12 cellular contexts compared by ENCODE assay signal in the genomic region with DNA sequence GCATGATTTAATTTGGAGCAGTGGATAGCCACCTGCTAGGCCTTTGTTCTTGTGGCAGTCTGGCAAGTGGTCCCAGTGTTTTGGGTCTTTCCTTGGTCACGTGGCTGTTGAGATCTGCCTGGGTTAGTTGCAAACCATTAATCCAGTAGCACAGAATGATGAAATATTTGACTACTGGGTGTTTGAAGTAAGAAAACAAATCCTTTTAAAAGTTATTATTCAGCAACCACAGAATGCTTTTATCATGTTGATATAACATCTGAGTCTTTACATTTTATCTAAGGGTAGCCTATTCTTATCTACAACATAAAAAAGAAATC.
DNase-seq lines count a peak whose midpoint lies in the region; ATAC-seq and TF ChIP-seq lines count a peak whose summit lies in the region.
"Had no signal": no experiment of that assay in that cellular context is flagged by ENCODE, and none has a peak within 500 bp of the region (broad histone marks: within the 10 kb centered on the region; RNA-seq: fewer than 3 reads in every experiment).

No MANE protein-coding gene starts in this region.

- no peak overlapping the region for H3K4me3 Mint-ChIP-seq in activated naive CD8-positive, alpha-beta T cell
- no peak overlapping the region for H3K4me3 Mint-ChIP-seq in activated naive CD8-positive, alpha-beta T cell treated with anti-CD3 and anti-CD28 coated beads for 36 hours
- H3K4me3 Mint-ChIP-seq in type B pancreatic cell = no peak overlapping the region
- H3K4me3 Mint-ChIP-seq: effector memory CD8-positive, alpha-beta T cell had no signal

- H3K4me1 Mint-ChIP-seq in activated naive CD8-positive, alpha-beta T cell (ENCODE audit: low read depth) = peaks cover 68% of the 10 kb centered on the region
- peaks cover 54% of the 10 kb centered on the region for H3K4me1 Mint-ChIP-seq in activated naive CD8-positive, alpha-beta T cell treated with anti-CD3 and anti-CD28 coated beads for 36 hours
- H3K4me1 Mint-ChIP-seq in type B pancreatic cell (ENCODE audit: unreplicated experiment) = peaks cover 25% of the 10 kb centered on the region

- H3K36me3 Mint-ChIP-seq in activated naive CD8-positive, alpha-beta T cell = peaks cover 8% of the 10 kb centered on the region
- H3K36me3 Mint-ChIP-seq in activated naive CD8-positive, alpha-beta T cell treated with anti-CD3 and anti-CD28 coated beads for 36 hours = peaks cover 19% of the 10 kb centered on the region
- peaks cover 3% of the 10 kb centered on the region for H3K36me3 Mint-ChIP-seq in type B pancreatic cell

- peak overlapping the region; percentile 16 for H3K27ac Mint-ChIP-seq in activated naive CD8-positive, alpha-beta T cell
- no peak overlapping the region for H3K27ac Mint-ChIP-seq in activated naive CD8-positive, alpha-beta T cell treated with anti-CD3 and anti-CD28 coated beads for 36 hours
- peak overlapping the region; percentile 36 for H3K27ac Mint-ChIP-seq in type B pancreatic cell

- TF ChIP-seq CTCF in type B pancreatic cell (conservative IDR thresholded peaks at IDR 0.05) = no peak

- DNase-seq in activated naive CD8-positive, alpha-beta T cell treated with anti-CD3 and anti-CD28 coated beads for 36 hours = no peak
- DNase-seq in NCI-H2107 (lab: John Stamatoyannopoulos, UW) = peak; percentile 80
- DNase-seq in SHP77 treated with DMSO at 0.1 percent for 48 hours (lab: John Stamatoyannopoulos, UW) = peak; percentile 75
- DNase-seq in type B pancreatic cell (ENCODE audit: extremely low spot score, unreplicated experiment) = no peak
- no peak for DNase-seq in activated CD4-positive, CD25-positive, alpha-beta regulatory T cell treated with anti-CD3 and anti-CD28 coated beads, Interleukin-2, amount 50 U/mL, for 72 hours
- DNase-seq: activated naive CD4-positive, alpha-beta T cell; effector memory CD8-positive, alpha-beta T cell; occipital lobe had no signal

- no peaks in the 10 kb centered on the region for H3K27me3 Mint-ChIP-seq in activated naive CD8-positive, alpha-beta T cell
- no peaks in the 10 kb centered on the region for H3K27me3 Mint-ChIP-seq in activated naive CD8-positive, alpha-beta T cell treated with anti-CD3 and anti-CD28 coated beads for 36 hours
- H3K27me3 Mint-ChIP-seq in type B pancreatic cell = no peaks in the 10 kb centered on the region
- H3K27me3 Mint-ChIP-seq: effector memory CD8-positive, alpha-beta T cell had no signal

- no peaks in the 10 kb centered on the region for H3K9me3 Mint-ChIP-seq in activated naive CD8-positive, alpha-beta T cell (ENCODE audit: low read depth)
- H3K9me3 Mint-ChIP-seq in activated naive CD8-positive, alpha-beta T cell treated with anti-CD3 and anti-CD28 coated beads for 36 hours = peaks cover 5% of the 10 kb centered on the region
- peaks cover 4% of the 10 kb centered on the region for H3K9me3 Mint-ChIP-seq in type B pancreatic cell
- H3K9me3 Mint-ChIP-seq: effector memory CD8-positive, alpha-beta T cell had no signal

- ATAC-seq in HG02973 (IDR thresholded peaks at IDR 0.05; ENCODE audit: unreplicated experiment) = no peak
- ATAC-seq in HG03039 (IDR thresholded peaks at IDR 0.05; ENCODE audit: unreplicated experiment) = no peak
- ATAC-seq: effector memory CD8-positive, alpha-beta T cell; SK-N-SH treated with all-trans-retinoic acid at 6 μM for 48 hours had no signal

Comparison
In these comparisons a context has a peak if more than half of its experiments do, and no peak if none do; other contexts are left out.
1. DNase-seq: peak in NCI-H2107 (single experiment) and SHP77 treated with DMSO at 0.1 percent for 48 hours (single experiment); none in activated naive CD8-positive, alpha-beta T cell treated with anti-CD3 and anti-CD28 coated beads for 36 hours (single experiment), type B pancreatic cell (single experiment) and activated CD4-positive, CD25-positive, alpha-beta regulatory T cell treated with anti-CD3 and anti-CD28 coated beads, Interleukin-2, amount 50 U/mL, for 72 hours (single experiment).